1 cellular context compared by ENCODE assay signal in the genomic region with DNA sequence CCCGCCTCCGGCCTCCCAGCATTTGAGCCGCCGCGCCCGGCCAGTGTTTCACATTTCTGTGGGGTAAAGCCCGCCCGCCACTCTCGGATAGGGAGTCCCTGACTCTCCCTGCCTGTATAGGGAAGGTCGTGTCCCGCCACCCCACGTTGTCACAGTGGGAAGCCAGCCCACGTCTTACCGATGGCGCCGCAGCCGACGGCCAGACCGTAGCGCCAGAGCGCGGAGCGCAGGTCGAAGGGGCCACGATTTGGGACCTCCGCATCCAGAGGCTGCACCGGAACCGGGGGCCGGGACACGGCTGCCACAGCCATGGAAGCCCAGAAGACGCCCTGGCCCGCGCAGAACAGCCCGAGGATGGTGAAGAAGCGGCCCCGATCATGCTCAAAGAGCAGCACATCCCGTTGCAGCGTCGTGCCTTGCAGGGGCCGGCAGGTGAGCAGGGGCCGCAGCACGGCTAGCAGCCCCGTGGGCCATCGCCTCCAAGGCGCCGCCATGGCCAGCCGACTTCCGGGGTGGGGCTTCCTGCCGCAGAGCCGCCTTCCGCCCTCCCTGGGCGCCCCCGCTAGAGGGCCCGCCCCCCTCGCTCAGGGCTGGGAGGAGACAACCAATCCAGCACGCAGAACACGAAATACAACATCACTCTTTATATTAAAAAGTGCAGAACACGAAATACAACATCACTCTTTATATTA.
A peak's percentile ranks its signal among the peaks of the same experiment; 100 is the strongest.
TF ChIP-seq lines count a peak whose summit lies in the region.

A gene with protein sequence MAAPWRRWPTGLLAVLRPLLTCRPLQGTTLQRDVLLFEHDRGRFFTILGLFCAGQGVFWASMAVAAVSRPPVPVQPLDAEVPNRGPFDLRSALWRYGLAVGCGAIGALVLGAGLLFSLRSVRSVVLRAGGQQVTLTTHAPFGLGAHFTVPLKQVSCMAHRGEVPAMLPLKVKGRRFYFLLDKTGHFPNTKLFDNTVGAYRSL (minus strand): TSS at position 506 of the 692 bp plus-strand sequence. CDS start 12 bp downstream, at position 494.

TF ChIP-seq in HEK293, 187 proteins besides CTCF, POLR2A, EP300 and RAD21 (continued from another document and continues in another):
- TF ChIP-seq, protein P1, sequence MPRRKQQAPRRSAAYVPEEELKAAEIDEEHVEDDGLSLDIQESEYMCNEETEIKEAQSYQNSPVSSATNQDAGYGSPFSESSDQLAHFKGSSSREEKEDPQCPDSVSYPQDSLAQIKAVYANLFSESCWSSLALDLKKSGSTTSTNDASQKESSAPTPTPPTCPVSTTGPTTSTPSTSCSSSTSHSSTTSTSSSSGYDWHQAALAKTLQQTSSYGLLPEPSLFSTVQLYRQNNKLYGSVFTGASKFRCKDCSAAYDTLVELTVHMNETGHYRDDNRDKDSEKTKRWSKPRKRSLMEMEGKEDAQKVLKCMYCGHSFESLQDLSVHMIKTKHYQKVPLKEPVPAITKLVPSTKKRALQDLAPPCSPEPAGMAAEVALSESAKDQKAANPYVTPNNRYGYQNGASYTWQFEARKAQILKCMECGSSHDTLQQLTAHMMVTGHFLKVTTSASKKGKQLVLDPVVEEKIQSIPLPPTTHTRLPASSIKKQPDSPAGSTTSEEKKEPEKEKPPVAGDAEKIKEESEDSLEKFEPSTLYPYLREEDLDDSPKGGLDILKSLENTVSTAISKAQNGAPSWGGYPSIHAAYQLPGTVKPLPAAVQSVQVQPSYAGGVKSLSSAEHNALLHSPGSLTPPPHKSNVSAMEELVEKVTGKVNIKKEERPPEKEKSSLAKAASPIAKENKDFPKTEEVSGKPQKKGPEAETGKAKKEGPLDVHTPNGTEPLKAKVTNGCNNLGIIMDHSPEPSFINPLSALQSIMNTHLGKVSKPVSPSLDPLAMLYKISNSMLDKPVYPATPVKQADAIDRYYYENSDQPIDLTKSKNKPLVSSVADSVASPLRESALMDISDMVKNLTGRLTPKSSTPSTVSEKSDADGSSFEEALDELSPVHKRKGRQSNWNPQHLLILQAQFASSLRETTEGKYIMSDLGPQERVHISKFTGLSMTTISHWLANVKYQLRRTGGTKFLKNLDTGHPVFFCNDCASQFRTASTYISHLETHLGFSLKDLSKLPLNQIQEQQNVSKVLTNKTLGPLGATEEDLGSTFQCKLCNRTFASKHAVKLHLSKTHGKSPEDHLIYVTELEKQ (tag by site-specific recombination; IDR thresholded peaks at IDR 0.05; ENCODE audit: borderline replicate concordance): no peak
- TF ChIP-seq ZNF501 (tag by site-specific recombination; IDR thresholded peaks at IDR 0.05): no peak; the same call in 1 of the 2 replicates
- TF ChIP-seq, protein P2, sequence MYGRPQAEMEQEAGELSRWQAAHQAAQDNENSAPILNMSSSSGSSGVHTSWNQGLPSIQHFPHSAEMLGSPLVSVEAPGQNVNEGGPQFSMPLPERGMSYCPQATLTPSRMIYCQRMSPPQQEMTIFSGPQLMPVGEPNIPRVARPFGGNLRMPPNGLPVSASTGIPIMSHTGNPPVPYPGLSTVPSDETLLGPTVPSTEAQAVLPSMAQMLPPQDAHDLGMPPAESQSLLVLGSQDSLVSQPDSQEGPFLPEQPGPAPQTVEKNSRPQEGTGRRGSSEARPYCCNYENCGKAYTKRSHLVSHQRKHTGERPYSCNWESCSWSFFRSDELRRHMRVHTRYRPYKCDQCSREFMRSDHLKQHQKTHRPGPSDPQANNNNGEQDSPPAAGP (tag by site-specific recombination; IDR thresholded peaks at IDR 0.05): peak; percentile 66; the same call in 1 of the 2 replicates
- no peak for TF ChIP-seq TCF7L2 (IDR thresholded peaks at IDR 0.05; ENCODE audit: borderline replicate concordance, low read depth, low read length)
- TF ChIP-seq ZNF837 (tag by site-specific recombination; IDR thresholded peaks at IDR 0.05): no peak
- no peak for TF ChIP-seq ZNF169 (tag by site-specific recombination; IDR thresholded peaks at IDR 0.05)
- TF ChIP-seq, protein P3, sequence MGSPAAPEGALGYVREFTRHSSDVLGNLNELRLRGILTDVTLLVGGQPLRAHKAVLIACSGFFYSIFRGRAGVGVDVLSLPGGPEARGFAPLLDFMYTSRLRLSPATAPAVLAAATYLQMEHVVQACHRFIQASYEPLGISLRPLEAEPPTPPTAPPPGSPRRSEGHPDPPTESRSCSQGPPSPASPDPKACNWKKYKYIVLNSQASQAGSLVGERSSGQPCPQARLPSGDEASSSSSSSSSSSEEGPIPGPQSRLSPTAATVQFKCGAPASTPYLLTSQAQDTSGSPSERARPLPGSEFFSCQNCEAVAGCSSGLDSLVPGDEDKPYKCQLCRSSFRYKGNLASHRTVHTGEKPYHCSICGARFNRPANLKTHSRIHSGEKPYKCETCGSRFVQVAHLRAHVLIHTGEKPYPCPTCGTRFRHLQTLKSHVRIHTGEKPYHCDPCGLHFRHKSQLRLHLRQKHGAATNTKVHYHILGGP (tag by site-specific recombination; IDR thresholded peaks at IDR 0.05): no peak
- TF ChIP-seq, protein P4, sequence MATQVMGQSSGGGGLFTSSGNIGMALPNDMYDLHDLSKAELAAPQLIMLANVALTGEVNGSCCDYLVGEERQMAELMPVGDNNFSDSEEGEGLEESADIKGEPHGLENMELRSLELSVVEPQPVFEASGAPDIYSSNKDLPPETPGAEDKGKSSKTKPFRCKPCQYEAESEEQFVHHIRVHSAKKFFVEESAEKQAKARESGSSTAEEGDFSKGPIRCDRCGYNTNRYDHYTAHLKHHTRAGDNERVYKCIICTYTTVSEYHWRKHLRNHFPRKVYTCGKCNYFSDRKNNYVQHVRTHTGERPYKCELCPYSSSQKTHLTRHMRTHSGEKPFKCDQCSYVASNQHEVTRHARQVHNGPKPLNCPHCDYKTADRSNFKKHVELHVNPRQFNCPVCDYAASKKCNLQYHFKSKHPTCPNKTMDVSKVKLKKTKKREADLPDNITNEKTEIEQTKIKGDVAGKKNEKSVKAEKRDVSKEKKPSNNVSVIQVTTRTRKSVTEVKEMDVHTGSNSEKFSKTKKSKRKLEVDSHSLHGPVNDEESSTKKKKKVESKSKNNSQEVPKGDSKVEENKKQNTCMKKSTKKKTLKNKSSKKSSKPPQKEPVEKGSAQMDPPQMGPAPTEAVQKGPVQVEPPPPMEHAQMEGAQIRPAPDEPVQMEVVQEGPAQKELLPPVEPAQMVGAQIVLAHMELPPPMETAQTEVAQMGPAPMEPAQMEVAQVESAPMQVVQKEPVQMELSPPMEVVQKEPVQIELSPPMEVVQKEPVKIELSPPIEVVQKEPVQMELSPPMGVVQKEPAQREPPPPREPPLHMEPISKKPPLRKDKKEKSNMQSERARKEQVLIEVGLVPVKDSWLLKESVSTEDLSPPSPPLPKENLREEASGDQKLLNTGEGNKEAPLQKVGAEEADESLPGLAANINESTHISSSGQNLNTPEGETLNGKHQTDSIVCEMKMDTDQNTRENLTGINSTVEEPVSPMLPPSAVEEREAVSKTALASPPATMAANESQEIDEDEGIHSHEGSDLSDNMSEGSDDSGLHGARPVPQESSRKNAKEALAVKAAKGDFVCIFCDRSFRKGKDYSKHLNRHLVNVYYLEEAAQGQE (tag by site-specific recombination; IDR thresholded peaks at IDR 0.05): no peak
- TF ChIP-seq ZFP69B (tag by site-specific recombination; IDR thresholded peaks at IDR 0.05): no peak
- TF ChIP-seq, protein P5, sequence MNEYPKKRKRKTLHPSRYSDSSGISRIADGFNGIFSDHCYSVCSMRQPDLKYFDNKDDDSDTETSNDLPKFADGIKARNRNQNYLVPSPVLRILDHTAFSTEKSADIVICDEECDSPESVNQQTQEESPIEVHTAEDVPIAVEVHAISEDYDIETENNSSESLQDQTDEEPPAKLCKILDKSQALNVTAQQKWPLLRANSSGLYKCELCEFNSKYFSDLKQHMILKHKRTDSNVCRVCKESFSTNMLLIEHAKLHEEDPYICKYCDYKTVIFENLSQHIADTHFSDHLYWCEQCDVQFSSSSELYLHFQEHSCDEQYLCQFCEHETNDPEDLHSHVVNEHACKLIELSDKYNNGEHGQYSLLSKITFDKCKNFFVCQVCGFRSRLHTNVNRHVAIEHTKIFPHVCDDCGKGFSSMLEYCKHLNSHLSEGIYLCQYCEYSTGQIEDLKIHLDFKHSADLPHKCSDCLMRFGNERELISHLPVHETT (tag by site-specific recombination; IDR thresholded peaks at IDR 0.05): no peak
- no peak for TF ChIP-seq ZNF530 (tag by site-specific recombination; IDR thresholded peaks at IDR 0.05; ENCODE audit: low read depth)
- no peak for TF ChIP-seq ZNF133 (tag by site-specific recombination; IDR thresholded peaks at IDR 0.05)
- TF ChIP-seq ZNF549 (tag by site-specific recombination; IDR thresholded peaks at IDR 0.05): no peak
- TF ChIP-seq ZBTB48 (tag by site-specific recombination; IDR thresholded peaks at IDR 0.05): peak; percentile 49; the same call in 1 of the 2 replicates
- TF ChIP-seq ZNF175 (tag by site-specific recombination; IDR thresholded peaks at IDR 0.05): no peak
- no peak for TF ChIP-seq ZNF473 (tag by site-specific recombination; IDR thresholded peaks at IDR 0.05)
- TF ChIP-seq, protein P6, sequence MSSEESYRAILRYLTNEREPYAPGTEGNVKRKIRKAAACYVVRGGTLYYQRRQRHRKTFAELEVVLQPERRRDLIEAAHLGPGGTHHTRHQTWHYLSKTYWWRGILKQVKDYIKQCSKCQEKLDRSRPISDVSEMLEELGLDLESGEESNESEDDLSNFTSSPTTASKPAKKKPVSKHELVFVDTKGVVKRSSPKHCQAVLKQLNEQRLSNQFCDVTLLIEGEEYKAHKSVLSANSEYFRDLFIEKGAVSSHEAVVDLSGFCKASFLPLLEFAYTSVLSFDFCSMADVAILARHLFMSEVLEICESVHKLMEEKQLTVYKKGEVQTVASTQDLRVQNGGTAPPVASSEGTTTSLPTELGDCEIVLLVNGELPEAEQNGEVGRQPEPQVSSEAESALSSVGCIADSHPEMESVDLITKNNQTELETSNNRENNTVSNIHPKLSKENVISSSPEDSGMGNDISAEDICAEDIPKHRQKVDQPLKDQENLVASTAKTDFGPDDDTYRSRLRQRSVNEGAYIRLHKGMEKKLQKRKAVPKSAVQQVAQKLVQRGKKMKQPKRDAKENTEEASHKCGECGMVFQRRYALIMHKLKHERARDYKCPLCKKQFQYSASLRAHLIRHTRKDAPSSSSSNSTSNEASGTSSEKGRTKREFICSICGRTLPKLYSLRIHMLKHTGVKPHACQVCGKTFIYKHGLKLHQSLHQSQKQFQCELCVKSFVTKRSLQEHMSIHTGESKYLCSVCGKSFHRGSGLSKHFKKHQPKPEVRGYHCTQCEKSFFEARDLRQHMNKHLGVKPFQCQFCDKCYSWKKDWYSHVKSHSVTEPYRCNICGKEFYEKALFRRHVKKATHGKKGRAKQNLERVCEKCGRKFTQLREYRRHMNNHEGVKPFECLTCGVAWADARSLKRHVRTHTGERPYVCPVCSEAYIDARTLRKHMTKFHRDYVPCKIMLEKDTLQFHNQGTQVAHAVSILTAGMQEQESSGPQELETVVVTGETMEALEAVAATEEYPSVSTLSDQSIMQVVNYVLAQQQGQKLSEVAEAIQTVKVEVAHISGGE (tag by site-specific recombination; conservative IDR thresholded peaks at IDR 0.05; ENCODE audit: low read depth): peak; percentile 88
- TF ChIP-seq ZBTB20 (tag by site-specific recombination; IDR thresholded peaks at IDR 0.05): peak; percentile 61; the same call in 1 of the 2 replicates
- no peak for TF ChIP-seq ZSCAN23 (tag by site-specific recombination; IDR thresholded peaks at IDR 0.05)
- no peak; the same call in 1 of the 2 replicates for TF ChIP-seq ZNF610 (tag by site-specific recombination; IDR thresholded peaks at IDR 0.05; ENCODE audit: borderline replicate concordance)
- TF ChIP-seq ZFP37 (tag by site-specific recombination; IDR thresholded peaks at IDR 0.05): peak; percentile 88
- peak; percentile 82 for TF ChIP-seq KLF8 (tag by site-specific recombination; IDR thresholded peaks at IDR 0.05)
- TF ChIP-seq, protein P7, sequence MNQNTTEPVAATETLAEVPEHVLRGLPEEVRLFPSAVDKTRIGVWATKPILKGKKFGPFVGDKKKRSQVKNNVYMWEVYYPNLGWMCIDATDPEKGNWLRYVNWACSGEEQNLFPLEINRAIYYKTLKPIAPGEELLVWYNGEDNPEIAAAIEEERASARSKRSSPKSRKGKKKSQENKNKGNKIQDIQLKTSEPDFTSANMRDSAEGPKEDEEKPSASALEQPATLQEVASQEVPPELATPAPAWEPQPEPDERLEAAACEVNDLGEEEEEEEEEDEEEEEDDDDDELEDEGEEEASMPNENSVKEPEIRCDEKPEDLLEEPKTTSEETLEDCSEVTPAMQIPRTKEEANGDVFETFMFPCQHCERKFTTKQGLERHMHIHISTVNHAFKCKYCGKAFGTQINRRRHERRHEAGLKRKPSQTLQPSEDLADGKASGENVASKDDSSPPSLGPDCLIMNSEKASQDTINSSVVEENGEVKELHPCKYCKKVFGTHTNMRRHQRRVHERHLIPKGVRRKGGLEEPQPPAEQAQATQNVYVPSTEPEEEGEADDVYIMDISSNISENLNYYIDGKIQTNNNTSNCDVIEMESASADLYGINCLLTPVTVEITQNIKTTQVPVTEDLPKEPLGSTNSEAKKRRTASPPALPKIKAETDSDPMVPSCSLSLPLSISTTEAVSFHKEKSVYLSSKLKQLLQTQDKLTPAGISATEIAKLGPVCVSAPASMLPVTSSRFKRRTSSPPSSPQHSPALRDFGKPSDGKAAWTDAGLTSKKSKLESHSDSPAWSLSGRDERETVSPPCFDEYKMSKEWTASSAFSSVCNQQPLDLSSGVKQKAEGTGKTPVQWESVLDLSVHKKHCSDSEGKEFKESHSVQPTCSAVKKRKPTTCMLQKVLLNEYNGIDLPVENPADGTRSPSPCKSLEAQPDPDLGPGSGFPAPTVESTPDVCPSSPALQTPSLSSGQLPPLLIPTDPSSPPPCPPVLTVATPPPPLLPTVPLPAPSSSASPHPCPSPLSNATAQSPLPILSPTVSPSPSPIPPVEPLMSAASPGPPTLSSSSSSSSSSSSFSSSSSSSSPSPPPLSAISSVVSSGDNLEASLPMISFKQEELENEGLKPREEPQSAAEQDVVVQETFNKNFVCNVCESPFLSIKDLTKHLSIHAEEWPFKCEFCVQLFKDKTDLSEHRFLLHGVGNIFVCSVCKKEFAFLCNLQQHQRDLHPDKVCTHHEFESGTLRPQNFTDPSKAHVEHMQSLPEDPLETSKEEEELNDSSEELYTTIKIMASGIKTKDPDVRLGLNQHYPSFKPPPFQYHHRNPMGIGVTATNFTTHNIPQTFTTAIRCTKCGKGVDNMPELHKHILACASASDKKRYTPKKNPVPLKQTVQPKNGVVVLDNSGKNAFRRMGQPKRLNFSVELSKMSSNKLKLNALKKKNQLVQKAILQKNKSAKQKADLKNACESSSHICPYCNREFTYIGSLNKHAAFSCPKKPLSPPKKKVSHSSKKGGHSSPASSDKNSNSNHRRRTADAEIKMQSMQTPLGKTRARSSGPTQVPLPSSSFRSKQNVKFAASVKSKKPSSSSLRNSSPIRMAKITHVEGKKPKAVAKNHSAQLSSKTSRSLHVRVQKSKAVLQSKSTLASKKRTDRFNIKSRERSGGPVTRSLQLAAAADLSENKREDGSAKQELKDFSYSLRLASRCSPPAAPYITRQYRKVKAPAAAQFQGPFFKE (tag by site-specific recombination; IDR thresholded peaks at IDR 0.05; ENCODE audit: borderline replicate concordance): no peak
- peak; percentile 86 for TF ChIP-seq SP3 (tag by site-specific recombination; IDR thresholded peaks at IDR 0.05)
- no peak for TF ChIP-seq ZNF223 (tag by site-specific recombination; IDR thresholded peaks at IDR 0.05)
- TF ChIP-seq, protein P8, sequence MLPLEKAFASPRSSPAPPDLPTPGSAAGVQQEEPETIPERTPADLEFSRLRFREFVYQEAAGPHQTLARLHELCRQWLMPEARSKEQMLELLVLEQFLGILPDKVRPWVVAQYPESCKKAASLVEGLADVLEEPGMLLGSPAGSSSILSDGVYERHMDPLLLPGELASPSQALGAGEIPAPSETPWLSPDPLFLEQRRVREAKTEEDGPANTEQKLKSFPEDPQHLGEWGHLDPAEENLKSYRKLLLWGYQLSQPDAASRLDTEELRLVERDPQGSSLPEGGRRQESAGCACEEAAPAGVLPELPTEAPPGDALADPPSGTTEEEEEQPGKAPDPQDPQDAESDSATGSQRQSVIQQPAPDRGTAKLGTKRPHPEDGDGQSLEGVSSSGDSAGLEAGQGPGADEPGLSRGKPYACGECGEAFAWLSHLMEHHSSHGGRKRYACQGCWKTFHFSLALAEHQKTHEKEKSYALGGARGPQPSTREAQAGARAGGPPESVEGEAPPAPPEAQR (tag by site-specific recombination; IDR thresholded peaks at IDR 0.05): no peak
- no peak for TF ChIP-seq MYNN (tag by site-specific recombination; IDR thresholded peaks at IDR 0.05; ENCODE audit: borderline replicate concordance)
- TF ChIP-seq FEZF1 (tag by site-specific recombination; IDR thresholded peaks at IDR 0.05): no peak
